ENCODE assay signal across 8 cellular contexts in the genomic region with DNA sequence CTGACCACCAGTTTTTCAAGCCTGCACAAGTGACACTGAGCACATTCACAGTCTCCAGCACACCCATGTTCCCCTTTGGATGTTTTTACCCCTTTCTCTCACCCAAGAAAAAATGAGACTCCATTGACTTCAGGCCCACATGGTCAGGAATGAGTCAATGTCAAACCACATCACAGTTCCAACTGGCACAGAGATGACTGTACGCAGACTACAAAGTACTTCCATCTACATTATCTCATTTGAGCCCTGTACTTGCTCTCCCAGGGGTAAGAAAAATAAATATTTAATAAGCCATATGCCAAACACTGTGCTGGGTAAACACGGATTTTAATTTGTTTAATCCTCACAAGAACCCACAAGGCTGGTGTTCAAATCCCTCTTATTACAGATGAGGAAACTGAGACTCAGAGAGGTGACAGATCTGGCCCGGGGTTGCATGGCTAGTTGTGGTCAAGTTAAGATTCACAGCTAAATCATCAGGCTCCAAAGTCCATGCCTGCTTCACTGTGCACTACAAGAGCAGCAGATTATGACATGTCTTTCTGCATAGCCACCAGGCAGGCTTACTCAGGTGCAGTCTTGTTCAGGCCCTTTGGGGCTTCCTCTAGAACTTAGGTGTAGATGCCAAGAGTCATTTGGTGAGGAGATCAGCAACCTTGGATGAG.
DNase-seq lines count a peak whose midpoint lies in the region; ATAC-seq and TF ChIP-seq lines count a peak whose summit lies in the region.
"Had no signal": no experiment of that assay in that cellular context is flagged by ENCODE, and none has a peak within 500 bp of the region (broad histone marks: within the 10 kb centered on the region; RNA-seq: fewer than 3 reads in every experiment).

No MANE protein-coding gene starts in this region.

- no peaks in the 10 kb centered on the region for H3K4me1 ChIP-seq in uterus

- H3K4me3 ChIP-seq in fibroblast of the aortic adventitia (ENCODE audit: low read depth, low read length) (no peak overlapping the region), uterus (no peak overlapping the region)

- no peak overlapping the region for H3K27ac ChIP-seq in uterus

- no peaks in the 10 kb centered on the region for H3K9me3 ChIP-seq in uterus

- TF ChIP-seq CTCF in fibroblast of the aortic adventitia (IDR thresholded peaks at IDR 0.05; ENCODE audit: insufficient read depth, low read length), result no peak
- no peak for TF ChIP-seq CTCF in uterus (IDR thresholded peaks at IDR 0.05)

- H3K27me3 ChIP-seq in uterus, result no peaks in the 10 kb centered on the region

- DNase-seq in fibroblast of the aortic adventitia (ENCODE audit: low read depth) (peak; percentile 30), uterus (no peak), mucosa of gallbladder (ENCODE audit: low spot score) (no peak), cardiac septum (ENCODE audit: low spot score) (no peak)
- DNase-seq: GOT3 had no signal

- intact Hi-C loops in uterus (cut with DNase I; ENCODE audit: low total_unique reads) (no loop called here), cardiac septum (cut with DNase I) (no loop called here)

- TF ChIP-seq POLR2A in uterus (IDR thresholded peaks at IDR 0.05), result no peak

- H3K36me3 ChIP-seq in uterus, result no peaks in the 10 kb centered on the region

- ATAC-seq in GM18520 (IDR thresholded peaks at IDR 0.05; ENCODE audit: unreplicated experiment) (peak; percentile 95), GM21390 (IDR thresholded peaks at IDR 0.05; ENCODE audit: unreplicated experiment) (peak; percentile 90), HG03354 (IDR thresholded peaks at IDR 0.05; ENCODE audit: poor library complexity, severe bottlenecking, unreplicated experiment) (peak; percentile 96)
